In genomic region chr16:17468611-17469010, GRCh38 we compare ENCODE assay signal across 10 cellular contexts. TPM values are rescaled to one million over a fixed set of nuclear protein-coding genes. Genes with fewer than 3 reads are reported as not detected.
DNase-seq lines count a peak whose midpoint lies in the region; ATAC-seq and TF ChIP-seq lines count a peak whose summit lies in the region.
"Had no signal": no experiment of that assay in that cellular context is flagged by ENCODE, and none has a peak within 500 bp of the region (broad histone marks: within the 10 kb centered on the region; RNA-seq: fewer than 3 reads in every experiment).

No MANE protein-coding gene starts in this region.

- no peaks in the 10 kb centered on the region for H3K9me3 ChIP-seq in mesodermal cell (ENCODE audit: control insufficient read depth, low read length)
- H3K9me3 ChIP-seq in testis, result no peaks in the 10 kb centered on the region

- no peak for ATAC-seq in activated naive CD8-positive, alpha-beta T cell treated with anti-CD3 and anti-CD28 coated beads, Interleukin-2, amount 10 ng/mL, durations not matched to agents 7 days and 5 days (ENCODE audit: low read depth)
- ATAC-seq in HG02571 (IDR thresholded peaks at IDR 0.05; ENCODE audit: unreplicated experiment), result no peak

- H3K36me3 ChIP-seq in mesodermal cell (ENCODE audit: control insufficient read depth, insufficient read depth, low read length) (peaks cover 5% of the 10 kb centered on the region), testis (ENCODE audit: low read depth, missing control alignments) (no peaks in the 10 kb centered on the region)

- POLR2A ChIA-PET in activated naive CD8-positive, alpha-beta T cell treated with anti-CD3 and anti-CD28 coated beads, Interleukin-2, amount 10 ng/mL, durations not matched to agents 7 days and 5 days (lab: Charles Lee), result interaction anchor here (0.6 to 3.7 kb wide), 8 partner anchors 52 to 455 kb away, joined by 3 to 25 read pairs (median 6); no protein-coding TSS in a partner anchor

- no peak for TF ChIP-seq POLR2A in testis (IDR thresholded peaks at IDR 0.05)

- intact Hi-C loops in testis (cut with DNase I; ENCODE audit: low total_unique reads), result no loop called here

- no peaks in the 10 kb centered on the region for H3K9me3 Mint-ChIP-seq in activated T-cell treated with anti-CD3 and anti-CD28 coated beads, Interleukin-2, amount 50 U/mL, for 24 hours
- no peaks in the 10 kb centered on the region for H3K9me3 Mint-ChIP-seq in activated naive CD8-positive, alpha-beta T cell treated with anti-CD3 and anti-CD28 coated beads, Interleukin-2, amount 10 ng/mL, durations not matched to agents 7 days and 5 days

- TF ChIP-seq CTCF in testis (IDR thresholded peaks at IDR 0.05), result no peak

- H3K4me3 ChIP-seq in mesodermal cell (ENCODE audit: extremely low read depth, insufficient read depth, low read length, poor library complexity, severe bottlenecking) (peak overlapping the region; percentile 54), testis (peak overlapping the region; percentile 66 to 72)

- H3K27me3 ChIP-seq in testis, result no peaks in the 10 kb centered on the region

- H3K27ac ChIP-seq in mesodermal cell (ENCODE audit: low read depth, low read length, severe bottlenecking) (no peak overlapping the region), testis (peak overlapping the region in 1 of 2 donors; percentile 89)
- H3K27ac ChIP-seq: epithelial cell of prostate had no signal

- H3K27me3 Mint-ChIP-seq in activated T-cell treated with anti-CD3 and anti-CD28 coated beads, Interleukin-2, amount 50 U/mL, for 24 hours, result no peaks in the 10 kb centered on the region
- H3K27me3 Mint-ChIP-seq in activated naive CD8-positive, alpha-beta T cell treated with anti-CD3 and anti-CD28 coated beads, Interleukin-2, amount 10 ng/mL, durations not matched to agents 7 days and 5 days, result peaks cover 2% of the 10 kb centered on the region

- H3K4me1 ChIP-seq in mesodermal cell (ENCODE audit: control insufficient read depth, insufficient read depth, low read length, poor library complexity, severe bottlenecking) (peaks cover 40% of the 10 kb centered on the region), testis (peaks cover 9% of the 10 kb centered on the region)

- peaks cover 49% of the 10 kb centered on the region for H3K4me1 Mint-ChIP-seq in activated T-cell treated with anti-CD3 and anti-CD28 coated beads, Interleukin-2, amount 50 U/mL, for 24 hours (ENCODE audit: low read depth)
- H3K4me1 Mint-ChIP-seq in activated naive CD8-positive, alpha-beta T cell treated with anti-CD3 and anti-CD28 coated beads, Interleukin-2, amount 10 ng/mL, durations not matched to agents 7 days and 5 days, result peaks cover 38% of the 10 kb centered on the region

- H3K36me3 Mint-ChIP-seq in activated T-cell treated with anti-CD3 and anti-CD28 coated beads, Interleukin-2, amount 50 U/mL, for 24 hours (ENCODE audit: low read depth), result peaks cover 7% of the 10 kb centered on the region
- peaks cover 38% of the 10 kb centered on the region for H3K36me3 Mint-ChIP-seq in activated naive CD8-positive, alpha-beta T cell treated with anti-CD3 and anti-CD28 coated beads, Interleukin-2, amount 10 ng/mL, durations not matched to agents 7 days and 5 days

- peak overlapping the region; percentile 86 for H3K4me3 Mint-ChIP-seq in activated T-cell treated with anti-CD3 and anti-CD28 coated beads, Interleukin-2, amount 50 U/mL, for 24 hours
- peak overlapping the region; percentile 93 for H3K4me3 Mint-ChIP-seq in activated naive CD8-positive, alpha-beta T cell treated with anti-CD3 and anti-CD28 coated beads, Interleukin-2, amount 10 ng/mL, durations not matched to agents 7 days and 5 days

- 33 to 38% methylated on average over 6 to 7 of the region's 7 CpGs for WGBS in mesodermal cell (ENCODE audit: insufficient coverage in 2 of 2), 2 experiments
- whole genome bisulfite sequencing in testis, 2 donors, result 11 to 12% methylated on average over 4 to 7 of the region's 7 CpGs

- DNase-seq in activated T-cell treated with anti-CD3 and anti-CD28 coated beads, Interleukin-2, amount 50 U/mL, for 24 hours, result no peak
- DNase-seq in activated T-cell treated with anti-CD3 and anti-CD28 coated beads, Interleukin-2, amount 50 U/mL, for 1 hour, result no peak
- DNase-seq in activated naive CD8-positive, alpha-beta T cell treated with anti-CD3 and anti-CD28 coated beads, Interleukin-2, amount 10 ng/mL, durations not matched to agents 7 days and 5 days, result no peak
- DNase-seq in testis (no peak), NCI-H345 (lab: John Stamatoyannopoulos, UW) (no peak)
- DNase-seq in activated CD4-positive, CD25-positive, alpha-beta regulatory T cell (lab: John Stamatoyannopoulos, UW), result no peak
- DNase-seq: stimulated activated CD4-positive, alpha-beta T cell treated with anti-CD3 and anti-CD28 coated beads, Interleukin-12 subunit alpha, Interleukin-12 subunit beta, amount 100 ng/mL, for 4 hours had no signal

- H3K27ac Mint-ChIP-seq in activated T-cell treated with anti-CD3 and anti-CD28 coated beads, Interleukin-2, amount 50 U/mL, for 24 hours, result no peak overlapping the region
- H3K27ac Mint-ChIP-seq in activated naive CD8-positive, alpha-beta T cell treated with anti-CD3 and anti-CD28 coated beads, Interleukin-2, amount 10 ng/mL, durations not matched to agents 7 days and 5 days, result peak overlapping the region; percentile 82

RNA-seq across cellular contexts. Expression of gene XYLT1, which starts 2.1 kb away (rescaled TPM):
- total RNA-seq in activated naive CD8-positive, alpha-beta T cell treated with anti-CD3 and anti-CD28 coated beads, Interleukin-2, amount 10 ng/mL, durations not matched to agents 7 days and 5 days, result 10 to 100 TPM; 53.6 to 56.7 TPM
- 8.4 TPM for polyA plus RNA-seq in mesodermal cell (2013, experiment 1 of 2)
- polyA plus RNA-seq in mesodermal cell (2013, experiment 2 of 2), result 6.8 TPM
- total RNA-seq in testis, result 10 to 100 TPM; 13.6 to 20.7 TPM
- polyA plus RNA-seq in testis (ENCODE audit: insufficient read depth, low read depth, low replicate concordance), result 6.5 TPM
